ENCODE assay signal across 15 cellular contexts in the genomic region with DNA sequence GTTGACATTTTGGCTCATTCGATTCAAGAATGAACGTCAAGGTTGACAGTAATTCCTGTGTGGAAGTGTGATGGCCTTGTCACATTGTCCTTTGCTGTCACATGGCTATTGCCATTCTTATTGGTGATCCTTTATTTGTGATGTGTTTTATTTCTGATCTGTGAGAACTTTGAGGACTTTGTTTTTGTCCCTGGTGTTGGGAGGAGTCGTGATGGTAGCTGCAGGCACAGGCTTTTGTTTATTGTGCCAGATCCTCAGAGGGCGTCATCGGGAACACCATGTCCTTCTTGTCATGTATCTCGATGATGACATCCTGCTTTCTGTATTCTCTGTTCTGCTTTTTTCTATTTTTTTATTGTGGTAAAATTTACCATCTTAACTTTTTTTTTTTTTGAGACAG. TPM values are rescaled to one million over a fixed set of nuclear protein-coding genes. Genes with fewer than 3 reads are reported as not detected.
DNase-seq lines count a peak whose midpoint lies in the region; ATAC-seq and TF ChIP-seq lines count a peak whose summit lies in the region.
"Had no signal": no experiment of that assay in that cellular context is flagged by ENCODE, and none has a peak within 500 bp of the region (broad histone marks: within the 10 kb centered on the region; RNA-seq: fewer than 3 reads in every experiment).

No MANE protein-coding gene starts in this region.

- TF ChIP-seq CTCF in parathyroid adenoma (IDR thresholded peaks at IDR 0.05) (no peak), vagina (IDR thresholded peaks at IDR 0.05) (no peak)

- no peaks in the 10 kb centered on the region for H3K79me2 ChIP-seq in parathyroid adenoma

- H2AFZ ChIP-seq in parathyroid adenoma: no peak overlapping the region

- H3K4me3 Mint-ChIP-seq in activated naive CD4-positive, alpha-beta T cell treated with anti-CD3 and anti-CD28 coated beads, Interleukin-2, amount 10 ng/mL, durations not matched to agents 7 days and 5 days: no peak overlapping the region
- H3K4me3 Mint-ChIP-seq: activated naive CD8-positive, alpha-beta T cell treated with anti-CD3 and anti-CD28 coated beads for 36 hours; WTC11 had no signal

- peaks cover 14% of the 10 kb centered on the region for H3K36me3 Mint-ChIP-seq in activated naive CD4-positive, alpha-beta T cell treated with anti-CD3 and anti-CD28 coated beads, Interleukin-2, amount 10 ng/mL, durations not matched to agents 7 days and 5 days

- no peaks in the 10 kb centered on the region for H3K4me1 ChIP-seq in parathyroid adenoma
- H3K4me1 ChIP-seq in vagina: peaks cover 4% of the 10 kb centered on the region

- peak in 1 of 2 donors; percentile 32 for ATAC-seq in left cardiac atrium
- ATAC-seq in HG03039 (IDR thresholded peaks at IDR 0.05; ENCODE audit: unreplicated experiment): no peak
- no peak for ATAC-seq in GM21619 (IDR thresholded peaks at IDR 0.05; ENCODE audit: unreplicated experiment)
- ATAC-seq: stimulated activated naive CD8-positive, alpha-beta T cell treated with anti-CD3 and anti-CD28 coated beads, Interleukin-15, Interleukin-2, amounts not matched to agents 100 U/mL and 50 U/mL, for 24 hours; WTC11 had no signal

- H3K4me3 ChIP-seq in parathyroid adenoma (ENCODE audit: low read depth, low read length) (no peak overlapping the region), vagina (no peak overlapping the region)
- H3K4me3 ChIP-seq: SK-N-MC had no signal

- H3K4me1 Mint-ChIP-seq in activated naive CD4-positive, alpha-beta T cell treated with anti-CD3 and anti-CD28 coated beads, Interleukin-2, amount 10 ng/mL, durations not matched to agents 7 days and 5 days: peaks cover 6% of the 10 kb centered on the region

- DNase-seq in activated naive CD4-positive, alpha-beta T cell treated with anti-CD3 and anti-CD28 coated beads, Interleukin-2, amount 10 ng/mL, durations not matched to agents 7 days and 5 days: no peak
- no peak for DNase-seq in activated naive CD4-positive, alpha-beta T cell treated with Interleukin-2 at 50 U/mL for 16 hours
- peak; percentile 47 for DNase-seq in left cardiac atrium
- DNase-seq in vagina (ENCODE audit: extremely low spot score in 2 of 2): no peak
- no peak for DNase-seq in kidney tubule cell (ENCODE audit: low spot score)
- DNase-seq: activated naive CD8-positive, alpha-beta T cell treated with anti-CD3 and anti-CD28 coated beads for 36 hours; NK-92 treated with Interleukin-12 subunit alpha and Interleukin-12 subunit beta, amount 100 ng/mL, for 24 hours; stimulated activated naive CD8-positive, alpha-beta T cell treated with anti-CD3 and anti-CD28 coated beads, Interleukin-15, Interleukin-2, amounts not matched to agents 100 U/mL and 50 U/mL, for 24 hours had no signal

- TF ChIP-seq POLR2A in vagina (IDR thresholded peaks at IDR 0.05): no peak

- peak overlapping the region; percentile 6 for H3K27ac Mint-ChIP-seq in activated naive CD4-positive, alpha-beta T cell treated with anti-CD3 and anti-CD28 coated beads, Interleukin-2, amount 10 ng/mL, durations not matched to agents 7 days and 5 days
- H3K27ac Mint-ChIP-seq: activated naive CD8-positive, alpha-beta T cell treated with anti-CD3 and anti-CD28 coated beads for 36 hours; WTC11 had no signal

- H3K27ac ChIP-seq in parathyroid adenoma: peak overlapping the region; percentile 29
- peak overlapping the region; percentile 74 for H3K27ac ChIP-seq in vagina
- H3K27ac ChIP-seq: SK-N-MC had no signal

- H3K9me3 Mint-ChIP-seq in activated naive CD4-positive, alpha-beta T cell treated with anti-CD3 and anti-CD28 coated beads, Interleukin-2, amount 10 ng/mL, durations not matched to agents 7 days and 5 days: no peaks in the 10 kb centered on the region
- H3K9me3 Mint-ChIP-seq: activated naive CD8-positive, alpha-beta T cell treated with anti-CD3 and anti-CD28 coated beads for 36 hours; WTC11 had no signal

- no peak overlapping the region for H3K4me2 ChIP-seq in parathyroid adenoma (ENCODE audit: low read length)

- H3K27me3 ChIP-seq in parathyroid adenoma (ENCODE audit: control insufficient read depth, insufficient read depth, low read length): no peaks in the 10 kb centered on the region
- no peaks in the 10 kb centered on the region for H3K27me3 ChIP-seq in vagina

- H3K9ac ChIP-seq in parathyroid adenoma: no peak overlapping the region

- H3K9me3 ChIP-seq in parathyroid adenoma (ENCODE audit: control insufficient read depth, low read length): no peaks in the 10 kb centered on the region
- H3K9me3 ChIP-seq in vagina: no peaks in the 10 kb centered on the region

- no peaks in the 10 kb centered on the region for H3K36me3 ChIP-seq in parathyroid adenoma (ENCODE audit: control insufficient read depth, insufficient read depth, low read length)
- peaks cover 0 to 38% of the 10 kb centered on the region in 2 donors for H3K36me3 ChIP-seq in vagina

- no peaks in the 10 kb centered on the region for H3K27me3 Mint-ChIP-seq in activated naive CD4-positive, alpha-beta T cell treated with anti-CD3 and anti-CD28 coated beads, Interleukin-2, amount 10 ng/mL, durations not matched to agents 7 days and 5 days
- H3K27me3 Mint-ChIP-seq: activated naive CD8-positive, alpha-beta T cell treated with anti-CD3 and anti-CD28 coated beads for 36 hours had no signal

- intact Hi-C loops in left cardiac atrium (cut with DNase I) (no loop called here), vagina (cut with DNase I) (loop anchor here (10.0 kb wide), 1 partner anchor 122 kb away; a partner anchor contains a TSS)

- CTCF ChIA-PET in activated naive CD4-positive, alpha-beta T cell treated with anti-CD3 and anti-CD28 coated beads, Interleukin-2, amount 10 ng/mL, durations not matched to agents 7 days and 5 days (lab: Charles Lee): no interaction called here

RNA-seq across cellular contexts. Expression of a gene that starts 5.6 kb away (rescaled TPM):
- total RNA-seq in left cardiac atrium: 10 to 100 TPM; 19.4 to 21.0 TPM
- 21.1 TPM for total RNA-seq in vagina

RNA-seq across cellular contexts. Expression of a gene that starts 21.2 kb away (rescaled TPM):
- total RNA-seq in left cardiac atrium: under 1 TPM in 1 of 2 donors, not detected in 1; 0.27 TPM
- 0.98 TPM for total RNA-seq in vagina
- total RNA-seq: activated naive CD8-positive, alpha-beta T cell treated with anti-CD3 and anti-CD28 coated beads for 36 hours; H4 had no signal

RNA-seq across cellular contexts. Expression of a gene that starts 47.7 kb away (rescaled TPM):
- total RNA-seq in left cardiac atrium: under 1 TPM; 0.63 to 0.65 TPM
- total RNA-seq in vagina: not detected
- total RNA-seq: cerebellum, H4 had no signal
